ENCODE assay signal across 1 cellular context in the genomic region with DNA sequence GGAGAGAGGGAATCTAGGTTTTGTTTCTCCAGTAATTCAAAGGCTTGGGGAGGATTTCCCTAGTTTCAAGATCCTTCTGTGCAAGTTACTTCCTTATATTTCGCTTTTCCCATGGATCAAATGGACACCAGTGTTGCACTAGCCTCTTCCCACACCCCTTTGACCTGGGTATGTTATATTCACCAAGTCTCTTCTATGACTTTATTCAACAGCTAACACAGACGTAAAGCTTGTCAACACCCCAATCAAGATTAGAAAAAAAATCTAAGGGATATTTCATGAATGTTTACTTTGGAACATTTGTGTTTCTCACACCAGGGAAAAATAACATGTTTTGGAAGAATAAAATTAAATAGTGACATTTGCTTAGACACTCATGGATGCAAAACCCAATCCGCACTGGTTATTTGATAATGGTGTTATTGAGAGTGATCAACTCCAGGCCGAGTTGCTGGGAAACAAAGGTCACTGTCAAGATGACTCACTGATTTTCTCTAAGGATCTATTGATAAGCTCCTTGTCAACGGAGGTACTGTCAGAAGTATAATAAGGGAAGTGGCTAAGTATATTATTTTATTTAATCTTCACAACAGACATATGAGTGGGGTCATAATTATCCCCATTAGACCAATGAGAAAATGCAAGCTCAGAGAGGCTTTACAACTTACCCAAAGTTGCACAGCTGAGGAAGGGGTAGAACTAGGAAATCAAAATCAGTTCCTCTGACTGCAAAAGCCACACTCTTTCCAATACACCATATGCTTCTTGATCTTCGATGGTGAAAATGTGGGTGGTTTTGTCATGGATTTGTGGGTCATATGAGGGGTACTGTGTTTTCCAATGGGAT.
TF ChIP-seq lines count a peak whose summit lies in the region.

No MANE protein-coding gene starts in this region.

TF ChIP-seq in HepG2, 621 proteins besides CTCF, POLR2A, EP300 and RAD21:
- TF ChIP-seq KDM1A (CRISPR knock-in tag; IDR thresholded peaks at IDR 0.05) (peak; percentile 59), CCDC6 (CRISPR knock-in tag; IDR thresholded peaks at IDR 0.05) (peak; percentile 32; the same call in 1 of the 2 replicates), FOSL2 (CRISPR knock-in tag; IDR thresholded peaks at IDR 0.05) (peak; percentile 39; the same call in 1 of the 2 replicates), ZNF768 (CRISPR knock-in tag; IDR thresholded peaks at IDR 0.05) (peak; percentile 82; the same call in 1 of the 2 replicates), GFI1 (CRISPR knock-in tag; IDR thresholded peaks at IDR 0.05; ENCODE audit: borderline replicate concordance) (0 out of 2 replicates have a peak, but pooled peaks have one; percentile 4), ZMYM3 (CRISPR knock-in tag; IDR thresholded peaks at IDR 0.05) (peak; percentile 80), ZNF564 (CRISPR knock-in tag; IDR thresholded peaks at IDR 0.05) (0 out of 2 replicates have a peak, but pooled peaks have one; percentile 15), MBNL3 (CRISPR knock-in tag; conservative IDR thresholded peaks at IDR 0.05) (no peak)
- TF ChIP-seq, protein P1, sequence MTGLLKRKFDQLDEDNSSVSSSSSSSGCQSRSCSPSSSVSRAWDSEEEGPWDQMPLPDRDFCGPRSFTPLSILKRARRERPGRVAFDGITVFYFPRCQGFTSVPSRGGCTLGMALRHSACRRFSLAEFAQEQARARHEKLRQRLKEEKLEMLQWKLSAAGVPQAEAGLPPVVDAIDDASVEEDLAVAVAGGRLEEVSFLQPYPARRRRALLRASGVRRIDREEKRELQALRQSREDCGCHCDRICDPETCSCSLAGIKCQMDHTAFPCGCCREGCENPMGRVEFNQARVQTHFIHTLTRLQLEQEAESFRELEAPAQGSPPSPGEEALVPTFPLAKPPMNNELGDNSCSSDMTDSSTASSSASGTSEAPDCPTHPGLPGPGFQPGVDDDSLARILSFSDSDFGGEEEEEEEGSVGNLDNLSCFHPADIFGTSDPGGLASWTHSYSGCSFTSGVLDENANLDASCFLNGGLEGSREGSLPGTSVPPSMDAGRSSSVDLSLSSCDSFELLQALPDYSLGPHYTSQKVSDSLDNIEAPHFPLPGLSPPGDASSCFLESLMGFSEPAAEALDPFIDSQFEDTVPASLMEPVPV (CRISPR knock-in tag; IDR thresholded peaks at IDR 0.05), result no peak
- TF ChIP-seq, protein P2, sequence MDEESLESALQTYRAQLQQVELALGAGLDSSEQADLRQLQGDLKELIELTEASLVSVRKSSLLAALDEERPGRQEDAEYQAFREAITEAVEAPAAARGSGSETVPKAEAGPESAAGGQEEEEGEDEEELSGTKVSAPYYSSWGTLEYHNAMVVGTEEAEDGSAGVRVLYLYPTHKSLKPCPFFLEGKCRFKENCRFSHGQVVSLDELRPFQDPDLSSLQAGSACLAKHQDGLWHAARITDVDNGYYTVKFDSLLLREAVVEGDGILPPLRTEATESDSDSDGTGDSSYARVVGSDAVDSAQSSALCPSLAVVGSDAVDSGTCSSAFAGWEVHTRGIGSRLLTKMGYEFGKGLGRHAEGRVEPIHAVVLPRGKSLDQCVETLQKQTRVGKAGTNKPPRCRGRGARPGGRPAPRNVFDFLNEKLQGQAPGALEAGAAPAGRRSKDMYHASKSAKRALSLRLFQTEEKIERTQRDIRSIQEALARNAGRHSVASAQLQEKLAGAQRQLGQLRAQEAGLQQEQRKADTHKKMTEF (CRISPR knock-in tag; IDR thresholded peaks at IDR 0.05), result no peak
TF ChIP-seq in HepG2: peak in this region for 7.
